13 cellular contexts compared by ENCODE assay signal in genomic region chr9:134390947-134391318, GRCh38.
DNase-seq lines count a peak whose midpoint lies in the region; ATAC-seq lines count a peak whose summit lies in the region.
"Had no signal": no experiment of that assay in that cellular context is flagged by ENCODE, and none has a peak within 500 bp of the region (broad histone marks: within the 10 kb centered on the region; RNA-seq: fewer than 3 reads in every experiment).

No MANE protein-coding gene starts in this region.

- peaks cover 0 to 57% (median 27%) of the 10 kb centered on the region in 4 donors for H3K4me1 Mint-ChIP-seq in CD4-positive, CD25-positive, alpha-beta regulatory T cell

- H3K27me3 Mint-ChIP-seq in CD4-positive, CD25-positive, alpha-beta regulatory T cell, result no peaks in the 10 kb centered on the region

- peaks cover 63% of the 10 kb centered on the region for H3K4me1 ChIP-seq in CD4-positive, CD25-positive, alpha-beta regulatory T cell (ENCODE audit: control insufficient read depth, insufficient read depth, low read length, poor library complexity, severe bottlenecking)
- H3K4me1 ChIP-seq in effector memory CD4-positive, alpha-beta T cell (ENCODE audit: control insufficient read depth, insufficient read depth, low read length, poor library complexity, severe bottlenecking), result peaks cover 51% of the 10 kb centered on the region

- DNase-seq in CD4-positive, CD25-positive, alpha-beta regulatory T cell, result peak in 1 of 3 donors; percentile 36
- no peak for DNase-seq in effector memory CD4-positive, alpha-beta T cell
- DNase-seq in head of caudate nucleus, result no peak
- DNase-seq in NCI-H146 treated with DMSO at 0.1 percent for 48 hours (lab: John Stamatoyannopoulos, UW; ENCODE audit: unreplicated experiment), result no peak
- DNase-seq in NCI-H1048 (lab: John Stamatoyannopoulos, UW), result no peak
- no peak for DNase-seq in nucleus accumbens (lab: John Stamatoyannopoulos, UW)
- DNase-seq: Calu3, NCI-H187 treated with DMSO at 0.1 percent for 48 hours had no signal

- ATAC-seq in CD4-positive, CD25-positive, alpha-beta regulatory T cell (ENCODE audit: low read depth in 2 of 2), result peak in 1 of 2 donors; percentile 1
- peak; percentile 10 for ATAC-seq in GM19397 (IDR thresholded peaks at IDR 0.05; ENCODE audit: unreplicated experiment)
- peak; percentile 24 for ATAC-seq in HG03159 (IDR thresholded peaks at IDR 0.05; ENCODE audit: unreplicated experiment)
- ATAC-seq: sciatic nerve had no signal

- H3K36me3 Mint-ChIP-seq in CD4-positive, CD25-positive, alpha-beta regulatory T cell, result no peaks in the 10 kb centered on the region
- H3K36me3 Mint-ChIP-seq: brain had no signal

- no peak overlapping the region for H3K4me3 ChIP-seq in CD4-positive, CD25-positive, alpha-beta regulatory T cell (ENCODE audit: low read depth, low read length)
- H3K4me3 ChIP-seq in effector memory CD4-positive, alpha-beta T cell (ENCODE audit: insufficient read depth, low read depth, low read length, poor library complexity, severe bottlenecking), result peak overlapping the region; percentile 27
- H3K4me3 ChIP-seq: thoracic aorta had no signal

- intact Hi-C loops in head of caudate nucleus (cut with DNase I), result no loop called here

- H3K27me3 ChIP-seq in CD4-positive, CD25-positive, alpha-beta regulatory T cell (ENCODE audit: control insufficient read depth, insufficient read depth, low read length), result no peaks in the 10 kb centered on the region
- H3K27me3 ChIP-seq in effector memory CD4-positive, alpha-beta T cell (replicated peaks; ENCODE audit: control insufficient read depth, insufficient read depth, low read length, poor library complexity, severe bottlenecking), result no peaks in the 10 kb centered on the region

- H3K9me3 Mint-ChIP-seq in CD4-positive, CD25-positive, alpha-beta regulatory T cell, result peaks cover 0 to 6% (median 1%) of the 10 kb centered on the region in 7 donors
- H3K9me3 Mint-ChIP-seq: brain had no signal

- H3K36me3 ChIP-seq in CD4-positive, CD25-positive, alpha-beta regulatory T cell (ENCODE audit: control insufficient read depth, insufficient read depth, low read length), result no peaks in the 10 kb centered on the region
- no peaks in the 10 kb centered on the region for H3K36me3 ChIP-seq in effector memory CD4-positive, alpha-beta T cell (ENCODE audit: control insufficient read depth, insufficient read depth, low read length)
- H3K36me3 ChIP-seq: thoracic aorta had no signal

- H3K9me3 ChIP-seq in CD4-positive, CD25-positive, alpha-beta regulatory T cell (ENCODE audit: control insufficient read depth in 2 of 2, low read length in 2 of 2), result no peaks in the 10 kb centered on the region
- no peaks in the 10 kb centered on the region for H3K9me3 ChIP-seq in effector memory CD4-positive, alpha-beta T cell (ENCODE audit: control insufficient read depth, low read length)
- H3K9me3 ChIP-seq: thoracic aorta had no signal

- peak overlapping the region; percentile 98 for H3K27ac ChIP-seq in CD4-positive, CD25-positive, alpha-beta regulatory T cell (ENCODE audit: insufficient read depth, low read length, poor library complexity, severe bottlenecking)
- H3K27ac ChIP-seq in effector memory CD4-positive, alpha-beta T cell (ENCODE audit: insufficient read depth, low read length, poor library complexity, severe bottlenecking), result peak overlapping the region; percentile 96
- H3K27ac ChIP-seq: thoracic aorta had no signal

- peak overlapping the region; percentile 78 to 88 (median 85) for H3K4me3 Mint-ChIP-seq in CD4-positive, CD25-positive, alpha-beta regulatory T cell
- H3K4me3 Mint-ChIP-seq: brain had no signal

- H3K27ac Mint-ChIP-seq in CD4-positive, CD25-positive, alpha-beta regulatory T cell, result peak overlapping the region; percentile 95 to 98 (median 97)
